6 cellular contexts compared by ENCODE assay signal in the genomic region with DNA sequence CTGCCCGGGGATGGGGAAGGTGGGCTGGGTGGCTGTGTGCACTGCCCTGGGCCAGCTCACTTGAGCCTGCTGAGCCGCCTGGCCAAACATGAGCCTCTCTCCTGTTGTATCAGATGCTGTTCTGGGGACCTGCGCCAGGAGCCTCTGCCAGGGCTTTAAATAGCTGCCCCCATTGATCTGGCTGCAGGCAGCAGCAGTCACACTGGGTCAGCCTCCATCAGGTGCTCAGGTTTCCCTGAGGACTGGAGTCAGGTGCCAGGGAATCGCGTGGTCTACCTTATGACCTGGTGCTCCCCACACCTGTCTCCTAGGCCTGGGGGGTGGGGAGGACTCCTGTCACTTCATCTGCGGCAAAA. TPM values are rescaled to one million over a fixed set of nuclear protein-coding genes. Genes with fewer than 3 reads are reported as not detected.
DNase-seq lines count a peak whose midpoint lies in the region; ATAC-seq, FAIRE-seq and TF ChIP-seq lines count a peak whose summit lies in the region.

No MANE protein-coding gene starts in this region.

- H3K36me3 Mint-ChIP-seq in T-helper 1 cell treated with Interleukin-12 subunit alpha and Interleukin-12 subunit beta and Interleukin-4 antibody, amounts not matched to agents 30 μg/mL and 1 μg/mL, for 36 hours (ENCODE audit: low read depth): peaks cover 33% of the 10 kb centered on the region

- H3K27me3 Mint-ChIP-seq in T-helper 1 cell treated with Interleukin-12 subunit alpha and Interleukin-12 subunit beta and Interleukin-4 antibody, amounts not matched to agents 30 μg/mL and 1 μg/mL, for 36 hours (ENCODE audit: low read depth): no peaks in the 10 kb centered on the region

- 0 out of 2 replicates have a peak, but pooled peaks cover 3% of the 10 kb centered on the region for H3K79me1 ChIP-seq in H1 (ENCODE audit: low read depth, low read length)

- H2AK5ac ChIP-seq in H1 (ENCODE audit: low read depth, low read length): no peak overlapping the region

- no peak overlapping the region for H3K27ac ChIP-seq in H1 (ENCODE audit: low read depth, low read length)

- no peak for TF ChIP-seq EP300 in H1 (IDR thresholded peaks at IDR 0.05; ENCODE audit: borderline replicate concordance in 1 of 2, low read depth in 2 of 2, low read length in 2 of 2)

- no peak for FAIRE-seq in H1 (lab: Jason Lieb, UNC)

- peaks cover 3 to 5% of the 10 kb centered on the region in 2 experiments for H4K20me1 ChIP-seq in H1 (replicated peaks in 1 of 2; ENCODE audit: control insufficient read depth in 1 of 2, insufficient read depth in 2 of 2, low read length in 2 of 2)

- H3K23ac ChIP-seq in H1 (ENCODE audit: insufficient read length): no peak overlapping the region

- no peak overlapping the region for H2BK20ac ChIP-seq in H1 (ENCODE audit: low read length)

- H3K4me1 ChIP-seq in H1 (replicated peaks in 1 of 4; ENCODE audit: control insufficient read depth in 3 of 4, insufficient read depth in 4 of 4, low read length in 3 of 4): peaks cover 13 to 28% (median 18%) of the 10 kb centered on the region in 4 experiments

- H3K36me3 ChIP-seq in H1 (ENCODE audit: control insufficient read depth in 2 of 4, insufficient read depth in 4 of 4, low read length in 3 of 4): peaks cover 16 to 30% (median 22%) of the 10 kb centered on the region in 4 experiments; a peak in 7 of 8 replicates

- no peak for DNase-seq in T-helper 1 cell
- peak in 1 of 2 experiments; percentile 58 for DNase-seq in H1 (ENCODE audit: low read depth in 1 of 2, low spot score in 2 of 2)
- DNase-seq in sciatic nerve (ENCODE audit: low spot score): no peak

- 36% methylated on average over 6 of the region's 6 CpGs; no CpG with 5 or more reads in 1 of the 2 experiments for WGBS in H1 (ENCODE audit: extremely low coverage in 1 of 2, insufficient coverage in 1 of 2, insufficient read length in 1 of 2, insufficient replicate concordance in 2 of 2, low coverage in 1 of 2, low lambda C conversion rate in 2 of 2, missing lambda C conversion rate in 1 of 2), 2 experiments

- TF ChIP-seq POLR2A in H1 (IDR thresholded peaks at IDR 0.05; ENCODE audit: control extremely low read depth in 1 of 2, low read depth in 2 of 2, low read length in 2 of 2) (no peak), GM18505 (IDR thresholded peaks at IDR 0.05; ENCODE audit: borderline replicate concordance, extremely low read depth, insufficient read depth, insufficient read length) (no peak)

- no peak overlapping the region for H2BK15ac ChIP-seq in H1 (ENCODE audit: low read length)

- 0 out of 7 replicates have a peak overlapping the region, but pooled peaks of 2 of the 4 experiments have one; percentile 6 to 14 for H3K9ac ChIP-seq in H1 (replicated peaks in 1 of 4; ENCODE audit: extremely low read depth in 1 of 4, low read depth in 3 of 4, low read length in 3 of 4)

- no peak overlapping the region for H3K27ac Mint-ChIP-seq in T-helper 1 cell treated with Interleukin-12 subunit alpha and Interleukin-12 subunit beta and Interleukin-4 antibody, amounts not matched to agents 30 μg/mL and 1 μg/mL, for 36 hours

- ATAC-seq in sciatic nerve (peak; percentile 4), HG02852 (IDR thresholded peaks at IDR 0.05; ENCODE audit: unreplicated experiment) (no peak), GM18505 (IDR thresholded peaks at IDR 0.05; ENCODE audit: unreplicated experiment) (no peak)

- no peak overlapping the region for H2AFZ ChIP-seq in H1 (ENCODE audit: low read length)

- peaks cover 55% of the 10 kb centered on the region for H3K4me1 Mint-ChIP-seq in T-helper 1 cell treated with Interleukin-12 subunit alpha and Interleukin-12 subunit beta and Interleukin-4 antibody, amounts not matched to agents 30 μg/mL and 1 μg/mL, for 36 hours (ENCODE audit: low read depth)

- H3K79me2 ChIP-seq in H1 (ENCODE audit: control insufficient read depth in 1 of 2, insufficient read depth in 2 of 2, low read length in 2 of 2): no peaks in the 10 kb centered on the region

- H3K4me3 ChIP-seq in H1 (ENCODE audit: extremely low read depth in 1 of 4, insufficient read depth in 2 of 4, low read depth in 3 of 4, low read length in 4 of 4): peak overlapping the region; percentile 47 to 67 (median 62); a peak in 6 of 8 replicates

- peak overlapping the region; percentile 76 to 92 for H3K4me2 ChIP-seq in H1 (ENCODE audit: insufficient read depth in 1 of 2, low read depth in 2 of 2, low read length in 2 of 2)

- H2BK12ac ChIP-seq in H1 (ENCODE audit: low read depth, low read length): peak overlapping the region; percentile 80; the same call in 1 of the 2 replicates

- CTCF ChIA-PET in H1 (lab: Charles Lee; ENCODE audit: partially characterized antibody): interaction anchor here (0.8 to 4.2 kb wide), 5 partner anchors 12 to 49 kb away, joined by 3 to 25 read pairs (median 6); no protein-coding TSS in a partner anchor

- H2BK5ac ChIP-seq in H1 (ENCODE audit: low read depth, low read length): peak overlapping the region; percentile 53

- H4K5ac ChIP-seq in H1 (ENCODE audit: insufficient read length, low read depth, low read length): no peak overlapping the region

- H3K14ac ChIP-seq in H1 (ENCODE audit: insufficient read length): no peak overlapping the region

- H3K9me3 Mint-ChIP-seq in T-helper 1 cell treated with Interleukin-12 subunit alpha and Interleukin-12 subunit beta and Interleukin-4 antibody, amounts not matched to agents 30 μg/mL and 1 μg/mL, for 36 hours: no peaks in the 10 kb centered on the region

- peak overlapping the region; percentile 83 for H3K4me3 Mint-ChIP-seq in T-helper 1 cell treated with Interleukin-12 subunit alpha and Interleukin-12 subunit beta and Interleukin-4 antibody, amounts not matched to agents 30 μg/mL and 1 μg/mL, for 36 hours

- no peak for TF ChIP-seq RAD21 in H1 (IDR thresholded peaks at IDR 0.05 in 1 of 2, conservative IDR thresholded peaks at IDR 0.05 in 1 of 2; ENCODE audit: low read depth in 2 of 2, low read length in 2 of 2)

- H4K91ac ChIP-seq in H1 (replicated peaks; ENCODE audit: insufficient read length, low read length): no peak overlapping the region

- no peak overlapping the region for H3K56ac ChIP-seq in H1 (replicated peaks; ENCODE audit: insufficient read length, low read depth, low read length)

- H3K18ac ChIP-seq in H1 (ENCODE audit: extremely low read depth, low read length): peak overlapping the region; percentile 79; the same call in 1 of the 2 replicates

- TF ChIP-seq CTCF in H1 (IDR thresholded peaks at IDR 0.05; ENCODE audit: control extremely low read depth in 1 of 3, insufficient read depth in 1 of 3, low read depth in 1 of 3, low read length in 3 of 3): no peak

- H4K8ac ChIP-seq in H1 (ENCODE audit: extremely low read depth, insufficient read depth, low read length): no peak overlapping the region

- intact Hi-C loops in sciatic nerve (cut with DNase I): no loop called here

- POLR2A ChIA-PET in H1 (lab: Charles Lee; ENCODE audit: partially characterized antibody): interaction anchor here (0.5 to 21.3 kb wide), 21 partner anchors 9 to 172 kb away, joined by 3 to 332 read pairs (median 7); partner anchors contain the start of genes DCDC2B, FAM229A, HDAC1 and IQCC

- peaks cover 9% of the 10 kb centered on the region; the same call in 1 of the 2 replicates for H3K23me2 ChIP-seq in H1 (ENCODE audit: low read depth, low read length)

- H3K9me3 ChIP-seq in H1 (ENCODE audit: insufficient read depth in 2 of 2, low read depth in 1 of 2, low read length in 1 of 2): no peaks in the 10 kb centered on the region

- H2BK120ac ChIP-seq in H1 (replicated peaks; ENCODE audit: low read depth, low read length): no peak overlapping the region

- H3K4ac ChIP-seq in H1 (replicated peaks; ENCODE audit: insufficient read length, low read depth, low read length): no peak overlapping the region

- peaks cover 0 to 4% (median under 1%) of the 10 kb centered on the region in 4 experiments; a peak in 3 of 7 replicates for H3K27me3 ChIP-seq in H1 (replicated peaks in 1 of 4; ENCODE audit: control insufficient read depth in 3 of 4, extremely low read depth in 1 of 4, insufficient read depth in 3 of 4, low read length in 3 of 4)

RNA-seq across cellular contexts. Expression of gene CCDC28B, which starts 0.7 kb away (rescaled TPM):
- 17.1 and 20.9 TPM in 2 replicates for total RNA-seq in H1 (2021; fragmentation: NEBNext Ultra II Directional; extraction: Animal tissue kit (Norgen Biotek cat#: 25700))
- 16.7 and 18.4 TPM in 2 replicates for polyA plus RNA-seq in H1 (2011; rRNA removed)
- polyA plus RNA-seq in H1 (2011; cell fraction: cytosol; rRNA removed): 27.5 TPM
- polyA plus RNA-seq in H1 (2011; cell fraction: nucleus; rRNA removed): 16.7 TPM
- polyA plus RNA-seq in H1 (2012, experiment 1 of 2): 15.5 to 32.2 TPM (median 27.2 TPM) in 4 replicates
- polyA plus RNA-seq in H1 (2012, experiment 2 of 2): 18.5 TPM
- polyA plus RNA-seq in H1 (2013, experiment 1 of 2): 19.5 TPM
- polyA plus RNA-seq in H1 (2013, experiment 2 of 2): 18.8 TPM
- 4.5 and 5.3 TPM in 2 replicates for polyA minus RNA-seq in H1 (2011; rRNA and poly(A)+ RNA removed)
- polyA minus RNA-seq in H1 (2011; cell fraction: cytosol; rRNA and poly(A)+ RNA removed): 6.0 TPM
- 3.7 TPM for polyA minus RNA-seq in H1 (2011; cell fraction: nucleus; rRNA and poly(A)+ RNA removed)
- total RNA-seq in sciatic nerve: 3.7 TPM

RNA-seq across cellular contexts. Expression of gene IQCC, which starts 5.8 kb away (rescaled TPM):
- total RNA-seq in H1 (2021; fragmentation: NEBNext Ultra II Directional; extraction: Animal tissue kit (Norgen Biotek cat#: 25700)): 4.2 and 4.3 TPM in 2 replicates
- 1.9 and 2.5 TPM in 2 replicates for polyA plus RNA-seq in H1 (2011; rRNA removed)
- 3.5 TPM for polyA plus RNA-seq in H1 (2011; cell fraction: cytosol; rRNA removed)
- polyA plus RNA-seq in H1 (2011; cell fraction: nucleus; rRNA removed): 3.2 TPM
- 3.6 to 4.6 TPM (median 4.3 TPM) in 4 replicates for polyA plus RNA-seq in H1 (2012, experiment 1 of 2)
- polyA plus RNA-seq in H1 (2012, experiment 2 of 2): 2.1 TPM
- polyA plus RNA-seq in H1 (2013, experiment 1 of 2): 3.5 TPM
- 3.4 TPM for polyA plus RNA-seq in H1 (2013, experiment 2 of 2)
- 3.2 and 4.7 TPM in 2 replicates for polyA minus RNA-seq in H1 (2011; rRNA and poly(A)+ RNA removed)
- 2.3 TPM for polyA minus RNA-seq in H1 (2011; cell fraction: cytosol; rRNA and poly(A)+ RNA removed)
- polyA minus RNA-seq in H1 (2011; cell fraction: nucleus; rRNA and poly(A)+ RNA removed): 3.2 TPM
- 1.1 TPM for total RNA-seq in sciatic nerve

RNA-seq across cellular contexts. Expression of gene DCDC2B, which starts 9.2 kb away (rescaled TPM):
- total RNA-seq in H1 (2021; fragmentation: NEBNext Ultra II Directional; extraction: Animal tissue kit (Norgen Biotek cat#: 25700)): not detected in 2 replicates
- polyA plus RNA-seq in H1 (2011; rRNA removed): not detected in 2 replicates
- polyA plus RNA-seq in H1 (2011; cell fraction: cytosol; rRNA removed): not detected
- polyA plus RNA-seq in H1 (2011; cell fraction: nucleus; rRNA removed): 0.09 TPM
- 0.11 to 0.18 TPM (median 0.14 TPM) in 4 replicates for polyA plus RNA-seq in H1 (2012, experiment 1 of 2)
- polyA plus RNA-seq in H1 (2012, experiment 2 of 2): 0.10 TPM
- not detected for polyA plus RNA-seq in H1 (2013, experiment 1 of 2)
- polyA plus RNA-seq in H1 (2013, experiment 2 of 2): not detected
- not detected in 2 replicates for polyA minus RNA-seq in H1 (2011; rRNA and poly(A)+ RNA removed)
- polyA minus RNA-seq in H1 (2011; cell fraction: cytosol; rRNA and poly(A)+ RNA removed): not detected
- not detected for polyA minus RNA-seq in H1 (2011; cell fraction: nucleus; rRNA and poly(A)+ RNA removed)
- total RNA-seq in sciatic nerve: not detected

RNA-seq across cellular contexts. Expression of gene TXLNA, which starts 20.2 kb away (rescaled TPM):
- total RNA-seq in H1 (2021; fragmentation: NEBNext Ultra II Directional; extraction: Animal tissue kit (Norgen Biotek cat#: 25700)): 45.4 and 46.9 TPM in 2 replicates
- polyA plus RNA-seq in H1 (2011; rRNA removed): 31.3 and 31.6 TPM in 2 replicates
- 24.5 TPM for polyA plus RNA-seq in H1 (2011; cell fraction: cytosol; rRNA removed)
- polyA plus RNA-seq in H1 (2011; cell fraction: nucleus; rRNA removed): 30.3 TPM
- polyA plus RNA-seq in H1 (2012, experiment 1 of 2): 26.6 to 30.9 TPM (median 28.9 TPM) in 4 replicates
- 20.3 TPM for polyA plus RNA-seq in H1 (2012, experiment 2 of 2)
- 24.0 TPM for polyA plus RNA-seq in H1 (2013, experiment 1 of 2)
- 22.5 TPM for polyA plus RNA-seq in H1 (2013, experiment 2 of 2)
- 39.3 and 45.1 TPM in 2 replicates for polyA minus RNA-seq in H1 (2011; rRNA and poly(A)+ RNA removed)
- 20.0 TPM for polyA minus RNA-seq in H1 (2011; cell fraction: cytosol; rRNA and poly(A)+ RNA removed)
- 18.6 TPM for polyA minus RNA-seq in H1 (2011; cell fraction: nucleus; rRNA and poly(A)+ RNA removed)
- 49.5 TPM for total RNA-seq in sciatic nerve

RNA-seq across cellular contexts. Expression of gene TMEM234, which starts 22.5 kb away (rescaled TPM):
- total RNA-seq in H1 (2021; fragmentation: NEBNext Ultra II Directional; extraction: Animal tissue kit (Norgen Biotek cat#: 25700)): 8.9 TPM in 2 replicates
- 8.6 and 8.7 TPM in 2 replicates for polyA plus RNA-seq in H1 (2011; rRNA removed)
- 8.4 TPM for polyA plus RNA-seq in H1 (2011; cell fraction: cytosol; rRNA removed)
- polyA plus RNA-seq in H1 (2011; cell fraction: nucleus; rRNA removed): 35.6 TPM
- polyA plus RNA-seq in H1 (2012, experiment 1 of 2): 9.2 to 11.2 TPM (median 10.1 TPM) in 4 replicates
- polyA plus RNA-seq in H1 (2012, experiment 2 of 2): 11.5 TPM
- 7.5 TPM for polyA plus RNA-seq in H1 (2013, experiment 1 of 2)
- 7.6 TPM for polyA plus RNA-seq in H1 (2013, experiment 2 of 2)
- 22.9 and 24.8 TPM in 2 replicates for polyA minus RNA-seq in H1 (2011; rRNA and poly(A)+ RNA removed)
- polyA minus RNA-seq in H1 (2011; cell fraction: cytosol; rRNA and poly(A)+ RNA removed): 7.0 TPM
- polyA minus RNA-seq in H1 (2011; cell fraction: nucleus; rRNA and poly(A)+ RNA removed): 28.7 TPM
- total RNA-seq in sciatic nerve: 27.0 TPM
